14 cellular contexts compared by ENCODE assay signal in the genomic region with DNA sequence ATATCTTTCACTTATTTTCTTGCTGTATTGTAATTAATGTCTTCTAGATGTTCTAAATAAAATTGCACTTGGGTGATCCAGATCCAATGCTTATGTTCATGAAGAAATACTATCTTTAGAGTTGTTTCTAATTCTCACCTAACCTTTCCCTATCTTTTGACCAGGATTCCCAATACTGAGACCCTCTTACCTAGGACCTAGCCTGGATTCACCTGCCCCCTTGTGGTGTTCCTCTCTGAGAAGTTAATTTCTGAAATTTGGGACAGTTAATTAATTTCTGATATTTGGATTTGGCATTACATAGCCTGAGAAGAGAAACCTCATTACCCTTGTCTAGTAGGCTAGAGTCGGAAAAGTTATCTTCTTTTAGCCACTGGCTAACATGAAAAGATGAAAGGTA. TPM values are rescaled to one million over a fixed set of nuclear protein-coding genes. Genes with fewer than 3 reads are reported as not detected.
A peak's percentile ranks its signal among the peaks of the same experiment; 100 is the strongest.
DNase-seq lines count a peak whose midpoint lies in the region; ATAC-seq and TF ChIP-seq lines count a peak whose summit lies in the region.
"Had no signal": no experiment of that assay in that cellular context is flagged by ENCODE, and none has a peak within 500 bp of the region (broad histone marks: within the 10 kb centered on the region; RNA-seq: fewer than 3 reads in every experiment).

No MANE protein-coding gene starts in this region.

- DNase-seq in H7 (peak; percentile 33), PC-3 (peak; percentile 59), foreskin keratinocyte (no peak), body of pancreas (no peak)
- DNase-seq: central memory CD4-positive, alpha-beta T cell; nucleus accumbens; stimulated activated CD4-positive, alpha-beta T cell treated with anti-CD3 and anti-CD28 coated beads, Interleukin-12 subunit alpha, Interleukin-12 subunit beta, amount 100 ng/mL, for 4 hours; stimulated activated CD8-positive, alpha-beta memory T cell treated with anti-CD3 and anti-CD28 coated beads, Interleukin-4, amount 100 ng/mL, for 48 hours had no signal

- H3K9me3 ChIP-seq in PC-3 (ENCODE audit: low read length): no peaks in the 10 kb centered on the region
- no peaks in the 10 kb centered on the region for H3K9me3 ChIP-seq in body of pancreas
- H3K9me3 ChIP-seq: BLaER1 treated with 17β-estradiol and CSF1 and Interleukin-3, amounts not matched to agents 10 nM and 100 nM had no signal

- no peak overlapping the region for H3K4me3 ChIP-seq in H7 (ENCODE audit: insufficient read depth, low read depth, low read length)
- peak overlapping the region; percentile 60 for H3K4me3 ChIP-seq in PC-3 (ENCODE audit: low read length)
- H3K4me3 ChIP-seq in body of pancreas: no peak overlapping the region
- H3K4me3 ChIP-seq: BLaER1 treated with 17β-estradiol and CSF1 and Interleukin-3, amounts not matched to agents 10 nM and 100 nM; SK-N-MC had no signal

- H3K36me3 ChIP-seq in H7 (replicated peaks; ENCODE audit: control insufficient read depth, insufficient read depth, low read length) (no peaks in the 10 kb centered on the region), PC-3 (ENCODE audit: low read depth, low read length) (no peaks in the 10 kb centered on the region), body of pancreas (replicated peaks in 1 of 2; ENCODE audit: insufficient read depth in 1 of 2, low read depth in 2 of 2) (no peaks in the 10 kb centered on the region)
- H3K36me3 ChIP-seq: BLaER1 treated with 17β-estradiol and CSF1 and Interleukin-3, amounts not matched to agents 10 nM and 100 nM had no signal

- H3K27ac ChIP-seq in 22Rv1: peak overlapping the region; percentile 96
- H3K27ac ChIP-seq in PC-3 (ENCODE audit: low read length): peak overlapping the region; percentile 91
- H3K27ac ChIP-seq in foreskin keratinocyte: no peak overlapping the region
- no peak overlapping the region for H3K27ac ChIP-seq in body of pancreas
- H3K27ac ChIP-seq: BLaER1 treated with 17β-estradiol and CSF1 and Interleukin-3, amounts not matched to agents 10 nM and 100 nM; SK-N-MC had no signal

- peak overlapping the region; percentile 75 for H3K4me2 ChIP-seq in PC-3 (ENCODE audit: low read length)
- H3K4me2 ChIP-seq: BLaER1 treated with 17β-estradiol and CSF1 and Interleukin-3, amounts not matched to agents 10 nM and 100 nM had no signal

- 81 to 96% methylated on average over 1 of the region's 1 CpG for WGBS in body of pancreas, 2 donors

- TF ChIP-seq POLR2A in body of pancreas (IDR thresholded peaks at IDR 0.05): no peak

- no peaks in the 10 kb centered on the region for H3F3A ChIP-seq in PC-3 (ENCODE audit: low read length, unreplicated experiment)

- H3K4me1 ChIP-seq in PC-3 (ENCODE audit: insufficient read depth, low read length) (peaks cover 59% of the 10 kb centered on the region), foreskin keratinocyte (no peaks in the 10 kb centered on the region), body of pancreas (peaks cover 12% of the 10 kb centered on the region)
- H3K4me1 ChIP-seq: BLaER1 treated with 17β-estradiol and CSF1 and Interleukin-3, amounts not matched to agents 10 nM and 100 nM had no signal

- no peaks in the 10 kb centered on the region for H3K9me2 ChIP-seq in PC-3 (replicated peaks; ENCODE audit: low read length)

- peak overlapping the region; percentile 73 for H3K9ac ChIP-seq in PC-3 (ENCODE audit: low read length)
- H3K9ac ChIP-seq: BLaER1 treated with 17β-estradiol and CSF1 and Interleukin-3, amounts not matched to agents 10 nM and 100 nM had no signal

- ATAC-seq in PC-3 (peak; percentile 6; the same call in 1 of the 2 replicates), foreskin keratinocyte (no peak), body of pancreas (no peak), GM21825 (IDR thresholded peaks at IDR 0.05; ENCODE audit: unreplicated experiment) (no peak), HG02938 (IDR thresholded peaks at IDR 0.05; ENCODE audit: unreplicated experiment) (no peak), HG03432 (IDR thresholded peaks at IDR 0.05; ENCODE audit: unreplicated experiment) (no peak)

- CTCF ChIA-PET in PC-3 (lab: Charles Lee): no interaction called here

- intact Hi-C loops in PC-3 (cut with micrococcal nuclease) (loop anchor here (1.0 to 5.0 kb wide), 4 partner anchors 143 to 319 kb away; no protein-coding TSS in a partner anchor), body of pancreas (cut with DNase I) (no loop called here)

- POLR2A ChIA-PET in PC-3 (lab: Charles Lee; ENCODE audit: unreplicated experiment): no interaction called here

- H3K79me2 ChIP-seq in PC-3 (ENCODE audit: low read length): peaks cover 56% of the 10 kb centered on the region

- no TSS peak for BruUV-seq in PC-3 (replicated peaks; lab: Mats Ljungman, UMichigan)

- H4K20me1 ChIP-seq in PC-3 (ENCODE audit: low read length): no peaks in the 10 kb centered on the region
- H4K20me1 ChIP-seq: BLaER1 treated with 17β-estradiol and CSF1 and Interleukin-3, amounts not matched to agents 10 nM and 100 nM had no signal

- H2AFZ ChIP-seq in PC-3 (ENCODE audit: low read length): no peak overlapping the region

- no peaks in the 10 kb centered on the region for H3K27me3 ChIP-seq in H7 (ENCODE audit: control insufficient read depth, insufficient read depth, low read length)
- no peaks in the 10 kb centered on the region for H3K27me3 ChIP-seq in PC-3 (ENCODE audit: low read length)
- no peaks in the 10 kb centered on the region for H3K27me3 ChIP-seq in foreskin keratinocyte
- H3K27me3 ChIP-seq in body of pancreas: no peaks in the 10 kb centered on the region
- H3K27me3 ChIP-seq: BLaER1 treated with 17β-estradiol and CSF1 and Interleukin-3, amounts not matched to agents 10 nM and 100 nM had no signal

- TF ChIP-seq CTCF in 22Rv1 (IDR thresholded peaks at IDR 0.05): peak; percentile 57
- TF ChIP-seq CTCF in PC-3 (conservative IDR thresholded peaks at IDR 0.05; ENCODE audit: low read depth, low read length): peak; percentile 95
- peak; percentile 44 for TF ChIP-seq CTCF in foreskin keratinocyte (conservative IDR thresholded peaks at IDR 0.05)
- peak in 2 of 7 experiments; percentile 8 to 18 for TF ChIP-seq CTCF in body of pancreas (IDR thresholded peaks at IDR 0.05)

RNA-seq across cellular contexts. Expression of gene FOXA1, which starts 29.5 kb away (rescaled TPM):
- total RNA-seq in H7 (2014; rRNA removed; shearing (Covaris generic)): 3.4 and 3.7 TPM in 2 replicates
- total RNA-seq in PC-3 (2014; rRNA removed) (212 and 249 TPM in 2 replicates), foreskin keratinocyte (not detected in 2 replicates), body of pancreas (under 1 TPM; 0.26 to 0.33 TPM)
- polyA plus RNA-seq in foreskin keratinocyte: not detected in 2 replicates

RNA-seq across cellular contexts. Expression of gene TTC6, which starts 29.9 kb away (rescaled TPM):
- 0.59 and 0.90 TPM in 2 replicates for total RNA-seq in H7 (2014; rRNA removed; shearing (Covaris generic))
- 13.4 and 18.0 TPM in 2 replicates for total RNA-seq in PC-3 (2014; rRNA removed)
- total RNA-seq in foreskin keratinocyte: not detected in 2 replicates
- polyA plus RNA-seq in foreskin keratinocyte: not detected in 2 replicates
- not detected for total RNA-seq in body of pancreas

Comparison
In these comparisons a context has a peak if more than half of its experiments do, and no peak if none do; other contexts are left out.
1. H3K27ac ChIP-seq: peak in 22Rv1 (single experiment) and PC-3 (single experiment); none in foreskin keratinocyte (single experiment) and body of pancreas (0 of 4).
2. DNase-seq: peak in H7 (single experiment) and PC-3 (single experiment); none in foreskin keratinocyte (0 of 2) and body of pancreas (0 of 4).
3. RNA of gene FOXA1, which starts 29.5 kb away (total RNA-seq): 212 to 249 TPM in PC-3; 3.4 to 3.7 TPM in H7, 0.26 to 0.33 TPM in body of pancreas and not detected in foreskin keratinocyte; every median in the first group is over 10 times any median in the second.